22 cellular contexts compared by ENCODE assay signal in the genomic region with DNA sequence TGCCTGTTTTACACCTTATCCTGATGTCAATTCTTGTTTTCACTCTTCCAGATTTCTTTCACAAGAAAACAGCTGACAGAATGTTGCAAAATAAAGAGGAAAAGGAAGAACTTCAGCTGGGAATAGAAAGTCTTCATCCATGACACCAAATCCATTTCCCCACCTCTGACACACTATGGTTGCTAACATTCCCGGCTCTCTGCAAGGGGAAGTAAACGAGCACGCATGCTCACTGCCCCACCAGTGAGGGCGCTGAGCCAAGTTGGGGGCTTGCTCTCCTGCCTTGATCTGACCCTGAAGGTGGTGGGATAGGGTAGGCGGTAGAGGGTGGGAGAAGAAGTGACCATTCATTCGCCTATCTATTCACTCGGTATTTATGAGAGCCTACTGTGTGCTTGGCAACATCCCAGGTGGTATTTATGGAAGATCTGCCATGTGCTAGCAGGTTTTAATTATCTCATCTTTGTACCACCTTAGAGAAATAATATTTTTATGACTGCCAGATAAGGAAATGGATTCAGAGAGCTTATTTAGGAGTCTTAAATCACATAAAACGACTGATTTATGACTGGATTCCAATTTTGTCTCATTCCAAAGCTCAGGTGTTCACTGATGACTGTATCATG.
"Had no signal": no experiment of that assay in that cellular context is flagged by ENCODE, and none has a peak within 500 bp of the region (broad histone marks: within the 10 kb centered on the region; RNA-seq: fewer than 3 reads in every experiment).

No MANE protein-coding gene starts in this region.

- H3K4me3 ChIP-seq: heart left ventricle, lower lobe of right lung, prostate gland, tibial nerve had no signal

- H3K36me3 Mint-ChIP-seq: activated naive CD4-positive, alpha-beta T cell treated with anti-CD3 and anti-CD28 coated beads, Interleukin-2, amount 50 U/mL, for 72 hours; brain had no signal

- H3K27ac ChIP-seq: heart left ventricle, lower lobe of right lung, prostate gland had no signal

- H3K27me3 ChIP-seq: heart left ventricle, tibial nerve had no signal

- H3K4me1 ChIP-seq: prostate gland had no signal

- H3K9me3 ChIP-seq: heart left ventricle, lower lobe of right lung, prostate gland, tibial nerve had no signal

- ATAC-seq: activated CD8-positive, alpha-beta T cell treated with anti-CD3 and anti-CD28 coated beads, Interleukin-2, amount 10 ng/mL, durations not matched to agents 7 days and 5 days; activated naive CD4-positive, alpha-beta T cell treated with anti-CD3 and anti-CD28 coated beads, Interleukin-2, amount 50 U/mL, for 72 hours; heart left ventricle; left lobe of liver; lower lobe of right lung; stimulated activated naive CD8-positive, alpha-beta T cell treated with anti-CD3 and anti-CD28 coated beads, Interleukin-15, Interleukin-2, amounts not matched to agents 100 U/mL and 50 U/mL, for 24 hours; T-helper 17 cell had no signal

- H3K9me3 Mint-ChIP-seq: activated naive CD4-positive, alpha-beta T cell treated with anti-CD3 and anti-CD28 coated beads, Interleukin-2, amount 50 U/mL, for 72 hours; activated T-helper 1 cell treated with anti-CD3 and anti-CD28 coated beads, Interleukin-12 subunit alpha, Interleukin-12 subunit beta, Interleukin-2, Interleukin-4 antibody, amounts not matched to agents 30 ng/mL and 10 ng/mL and 1 ng/mL, durations not matched to agents 14 hours and 24 hours and 36 hours; brain; naive B cell; neural crest cell had no signal

- FAIRE-seq: endometrium, kidney, urothelium cell line had no signal

- H3K36me3 ChIP-seq: heart left ventricle, lower lobe of right lung, prostate gland, tibial nerve had no signal

- H3K27ac Mint-ChIP-seq: activated CD8-positive, alpha-beta T cell treated with anti-CD3 and anti-CD28 coated beads, Interleukin-2, amount 10 ng/mL, durations not matched to agents 7 days and 5 days; activated naive CD4-positive, alpha-beta T cell treated with anti-CD3 and anti-CD28 coated beads, Interleukin-2, amount 50 U/mL, for 72 hours; activated T-helper 1 cell treated with anti-CD3 and anti-CD28 coated beads, Interleukin-12 subunit alpha, Interleukin-12 subunit beta, Interleukin-2, Interleukin-4 antibody, amounts not matched to agents 30 ng/mL and 10 ng/mL and 1 ng/mL, durations not matched to agents 14 hours and 24 hours and 36 hours; brain; naive B cell; T-helper 17 cell had no signal

- H3K27me3 Mint-ChIP-seq: brain, naive B cell, T-helper 17 cell had no signal

- H3K4me3 Mint-ChIP-seq: activated CD8-positive, alpha-beta T cell treated with anti-CD3 and anti-CD28 coated beads, Interleukin-2, amount 10 ng/mL, durations not matched to agents 7 days and 5 days; activated T-helper 1 cell treated with anti-CD3 and anti-CD28 coated beads, Interleukin-12 subunit alpha, Interleukin-12 subunit beta, Interleukin-2, Interleukin-4 antibody, amounts not matched to agents 30 ng/mL and 10 ng/mL and 1 ng/mL, durations not matched to agents 14 hours and 24 hours and 36 hours; brain; naive B cell; neural crest cell; T-helper 17 cell had no signal

- DNase-seq: activated CD4-positive, alpha-beta T cell treated with anti-CD3 and anti-CD28 coated beads, Interleukin-2, amount 50 U/mL, for 1 hour; activated CD4-positive, CD25-positive, alpha-beta regulatory T cell treated with anti-CD3 and anti-CD28 coated beads, Interleukin-2, amount 50 U/mL, for 72 hours; activated CD8-positive, alpha-beta T cell treated with anti-CD3 and anti-CD28 coated beads, Interleukin-2, amount 10 ng/mL, durations not matched to agents 7 days and 5 days; aorta; heart left ventricle; kidney; lower lobe of right lung; naive B cell; stimulated activated CD4-positive, alpha-beta T cell treated with anti-CD3 and anti-CD28 coated beads, Interleukin-12 subunit alpha, Interleukin-12 subunit beta, amount 100 ng/mL, for 4 hours; stimulated activated CD4-positive, alpha-beta T cell treated with anti-CD3 and anti-CD28 coated beads, Interleukin-4, amount 100 ng/mL, for 4 hours; stimulated activated naive CD8-positive, alpha-beta T cell treated with anti-CD3 and anti-CD28 coated beads, Interleukin-15, Interleukin-2, amounts not matched to agents 100 U/mL and 50 U/mL, for 24 hours; substantia nigra; T-helper 17 cell had no signal

- H3K4me1 Mint-ChIP-seq: T-helper 17 cell had no signal
